1 cellular context compared by ENCODE assay signal in the genomic region with DNA sequence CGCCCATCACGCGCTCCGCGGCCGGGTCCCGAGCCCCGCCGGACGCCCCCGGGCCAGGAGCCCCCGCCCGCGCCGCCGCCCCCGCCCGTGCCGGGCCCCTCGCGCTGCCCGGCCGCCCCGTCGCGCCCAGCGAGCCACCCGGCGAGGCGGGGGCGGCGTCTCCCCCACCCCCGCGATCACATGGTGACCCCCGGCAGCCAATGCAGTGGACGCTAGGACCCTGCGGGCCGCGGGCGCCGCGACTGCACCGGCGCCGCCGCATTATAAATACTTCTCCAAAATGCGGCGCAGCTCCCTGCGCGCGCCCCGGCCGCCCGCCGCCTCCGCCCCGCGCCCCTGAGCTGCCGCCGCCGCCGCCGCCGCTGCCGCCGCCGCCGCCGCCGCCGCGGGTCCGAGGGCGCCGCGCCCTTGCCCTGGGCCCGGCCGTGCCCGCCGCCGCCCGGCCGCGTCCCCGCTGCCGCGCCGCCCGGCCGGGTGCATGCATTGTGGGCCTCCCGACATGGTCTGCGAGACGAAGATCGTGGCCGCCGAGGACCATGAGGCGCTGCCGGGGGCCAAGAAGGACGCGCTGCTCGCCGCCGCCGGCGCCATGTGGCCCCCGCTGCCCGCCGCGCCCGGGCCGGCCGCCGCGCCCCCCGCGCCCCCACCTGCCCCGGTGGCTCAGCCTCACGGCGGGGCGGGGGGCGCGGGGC.
TF ChIP-seq lines count a peak whose summit lies in the region.

A gene with protein sequence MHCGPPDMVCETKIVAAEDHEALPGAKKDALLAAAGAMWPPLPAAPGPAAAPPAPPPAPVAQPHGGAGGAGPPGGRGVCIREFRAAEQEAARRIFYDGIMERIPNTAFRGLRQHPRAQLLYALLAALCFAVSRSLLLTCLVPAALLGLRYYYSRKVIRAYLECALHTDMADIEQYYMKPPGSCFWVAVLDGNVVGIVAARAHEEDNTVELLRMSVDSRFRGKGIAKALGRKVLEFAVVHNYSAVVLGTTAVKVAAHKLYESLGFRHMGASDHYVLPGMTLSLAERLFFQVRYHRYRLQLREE (plus strand): TSS at position 294 of the 692 bp plus-strand sequence. CDS start 185 bp downstream, at position 479.

TF ChIP-seq in WTC11, 78 proteins besides CTCF, POLR2A, EP300 and RAD21 (continued from another document):
- TF ChIP-seq, protein P1, sequence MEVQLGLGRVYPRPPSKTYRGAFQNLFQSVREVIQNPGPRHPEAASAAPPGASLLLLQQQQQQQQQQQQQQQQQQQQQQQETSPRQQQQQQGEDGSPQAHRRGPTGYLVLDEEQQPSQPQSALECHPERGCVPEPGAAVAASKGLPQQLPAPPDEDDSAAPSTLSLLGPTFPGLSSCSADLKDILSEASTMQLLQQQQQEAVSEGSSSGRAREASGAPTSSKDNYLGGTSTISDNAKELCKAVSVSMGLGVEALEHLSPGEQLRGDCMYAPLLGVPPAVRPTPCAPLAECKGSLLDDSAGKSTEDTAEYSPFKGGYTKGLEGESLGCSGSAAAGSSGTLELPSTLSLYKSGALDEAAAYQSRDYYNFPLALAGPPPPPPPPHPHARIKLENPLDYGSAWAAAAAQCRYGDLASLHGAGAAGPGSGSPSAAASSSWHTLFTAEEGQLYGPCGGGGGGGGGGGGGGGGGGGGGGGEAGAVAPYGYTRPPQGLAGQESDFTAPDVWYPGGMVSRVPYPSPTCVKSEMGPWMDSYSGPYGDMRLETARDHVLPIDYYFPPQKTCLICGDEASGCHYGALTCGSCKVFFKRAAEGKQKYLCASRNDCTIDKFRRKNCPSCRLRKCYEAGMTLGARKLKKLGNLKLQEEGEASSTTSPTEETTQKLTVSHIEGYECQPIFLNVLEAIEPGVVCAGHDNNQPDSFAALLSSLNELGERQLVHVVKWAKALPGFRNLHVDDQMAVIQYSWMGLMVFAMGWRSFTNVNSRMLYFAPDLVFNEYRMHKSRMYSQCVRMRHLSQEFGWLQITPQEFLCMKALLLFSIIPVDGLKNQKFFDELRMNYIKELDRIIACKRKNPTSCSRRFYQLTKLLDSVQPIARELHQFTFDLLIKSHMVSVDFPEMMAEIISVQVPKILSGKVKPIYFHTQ (CRISPR knock-in tag; IDR thresholded peaks at IDR 0.05): no peak
- TF ChIP-seq, protein P2, sequence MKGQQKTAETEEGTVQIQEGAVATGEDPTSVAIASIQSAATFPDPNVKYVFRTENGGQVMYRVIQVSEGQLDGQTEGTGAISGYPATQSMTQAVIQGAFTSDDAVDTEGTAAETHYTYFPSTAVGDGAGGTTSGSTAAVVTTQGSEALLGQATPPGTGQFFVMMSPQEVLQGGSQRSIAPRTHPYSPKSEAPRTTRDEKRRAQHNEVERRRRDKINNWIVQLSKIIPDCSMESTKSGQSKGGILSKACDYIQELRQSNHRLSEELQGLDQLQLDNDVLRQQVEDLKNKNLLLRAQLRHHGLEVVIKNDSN (CRISPR knock-in tag; IDR thresholded peaks at IDR 0.05): peak; percentile 65; the same call in 1 of the 2 replicates
